8 cellular contexts compared by ENCODE assay signal in the genomic region with DNA sequence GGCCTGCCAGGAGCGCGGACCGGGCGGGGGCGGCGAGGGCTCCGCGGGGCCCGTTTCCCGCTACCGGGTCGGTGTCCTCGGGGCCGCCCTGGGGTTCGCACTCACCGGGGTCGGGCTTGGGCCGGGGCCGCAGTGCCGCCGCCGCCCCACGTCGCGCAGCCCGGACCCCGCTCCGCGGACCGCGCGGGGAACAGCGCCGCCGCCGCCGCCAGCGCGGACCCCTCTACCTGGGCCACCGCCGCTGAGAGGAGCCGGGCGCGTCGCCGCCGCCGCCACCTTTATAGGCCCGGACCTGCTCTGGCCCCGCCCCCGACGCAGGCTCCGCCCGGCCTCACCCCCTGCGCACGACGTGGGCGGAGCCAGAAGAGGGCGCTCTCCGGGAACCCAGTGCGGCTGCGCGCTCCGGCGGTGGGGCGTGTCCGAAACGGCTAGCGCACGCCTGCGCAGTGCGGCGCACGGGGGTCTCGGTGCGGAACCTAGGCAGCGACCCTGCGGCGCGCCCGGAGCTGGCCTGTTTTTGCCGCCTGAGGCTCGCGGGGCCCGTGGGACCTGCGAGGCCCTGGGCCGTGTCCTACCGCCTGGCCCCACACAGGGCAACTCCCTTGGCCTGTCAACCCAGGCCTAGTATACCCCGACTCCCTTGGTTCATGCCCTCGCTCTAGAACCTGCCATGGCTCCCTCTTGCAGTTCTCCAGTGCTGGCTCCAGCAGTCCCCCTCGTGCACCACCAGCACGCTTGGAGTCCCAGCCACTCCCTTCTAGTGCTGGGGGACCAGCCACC. TPM values are rescaled to one million over a fixed set of nuclear protein-coding genes. Genes with fewer than 3 reads are reported as not detected.
DNase-seq lines count a peak whose midpoint lies in the region; ATAC-seq and TF ChIP-seq lines count a peak whose summit lies in the region.

A gene (minus strand): TSS at position 254 of the 780 bp plus-strand sequence. CDS start 393 bp downstream, outside the sequence.

- no peaks in the 10 kb centered on the region for H3K9me3 ChIP-seq in HUES64 (ENCODE audit: insufficient read depth, low read depth, low read length)
- no peaks in the 10 kb centered on the region for H3K9me3 ChIP-seq in muscle layer of colon (ENCODE audit: low read length)

- TF ChIP-seq POLR2A in erythroblast (IDR thresholded peaks at IDR 0.05; ENCODE audit: low read length): peak; percentile 99

- H3K9ac ChIP-seq in HUES64 (ENCODE audit: low read depth, low read length) (peak within 1 kb of the TSS; percentile 80), muscle layer of colon (ENCODE audit: low read length) (peak within 1 kb of the TSS; percentile 91)

- H3K27ac ChIP-seq in HUES64 (ENCODE audit: low read depth, low read length) (0 out of 2 replicates have a peak within 1 kb of the TSS, but pooled peaks have one; percentile 5), muscle layer of colon (ENCODE audit: low read depth, low read length) (peak within 1 kb of the TSS; percentile 84)

- peaks cover 7% of the 10 kb centered on the region; the same call in 1 of the 2 replicates for H3K36me3 ChIP-seq in HUES64 (ENCODE audit: insufficient read depth, low read length)
- peaks cover 11% of the 10 kb centered on the region for H3K36me3 ChIP-seq in muscle layer of colon (ENCODE audit: insufficient read depth, low read length)

- H3K4me1 ChIP-seq in HUES64 (ENCODE audit: insufficient read depth, low read length): no peaks in the 10 kb centered on the region
- H3K4me1 ChIP-seq in muscle layer of colon (ENCODE audit: insufficient read depth, low read length): peaks cover 54% of the 10 kb centered on the region

- 2% methylated on average over 92 of the region's 92 CpGs for WGBS in HUES64

- no peaks in the 10 kb centered on the region for H3K27me3 ChIP-seq in HUES64 (ENCODE audit: insufficient read depth, low read length)
- H3K27me3 ChIP-seq in muscle layer of colon (ENCODE audit: control insufficient read depth in 1 of 2, insufficient read depth in 2 of 2, low read length in 2 of 2): no peaks in the 10 kb centered on the region

- peak; percentile 40 for ATAC-seq in GM21367 (IDR thresholded peaks at IDR 0.05; ENCODE audit: unreplicated experiment)

- peak within 1 kb of the TSS; percentile 94 for H3K4me3 ChIP-seq in HUES64 (ENCODE audit: low read length)
- H3K4me3 ChIP-seq in muscle layer of colon (ENCODE audit: low read depth in 1 of 2, low read length in 2 of 2): peak within 1 kb of the TSS; percentile 66 to 86

- peak; percentile 99 for DNase-seq in D341Med (ENCODE audit: low spot score)
- peak; percentile 8 for DNase-seq in OCI-M2 (lab: John Stamatoyannopoulos, UW; ENCODE audit: unreplicated experiment)
- peak; percentile 97 for DNase-seq in activated T-cell treated with anti-CD3 and anti-CD28 coated beads, Interleukin-2, amount 50 U/mL, for 1 hour
- peak; percentile 91 to 97 for DNase-seq in erythroblast (lab: John Stamatoyannopoulos, UW)
- DNase-seq in stimulated activated CD8-positive, alpha-beta memory T cell treated with anti-CD3 and anti-CD28 coated beads, Interleukin-7, amount 100 ng/mL, for 24 hours (ENCODE audit: low read depth): peak; percentile 88

RNA-seq across cellular contexts. Expression of the gene that starts here (rescaled TPM):
- 70.9 TPM for polyA plus RNA-seq in HUES64 (2013, experiment 1 of 2)
- 75.5 TPM for polyA plus RNA-seq in HUES64 (2013, experiment 2 of 2)

Comparison
In these comparisons a context has a peak if more than half of its experiments do, and no peak if none do; other contexts are left out.
1. Peak in every context shown above with its lines: DNase-seq, ATAC-seq, H3K4me3 ChIP-seq and H3K27ac ChIP-seq.
2. DNase-seq: peak in every context shown above with its lines; median percentile 99 in D341Med; 97 in activated T-cell treated with anti-CD3 and anti-CD28 coated beads, Interleukin-2, amount 50 U/mL, for 1 hour; 94 in erythroblast; 88 in stimulated activated CD8-positive, alpha-beta memory T cell treated with anti-CD3 and anti-CD28 coated beads, Interleukin-7, amount 100 ng/mL, for 24 hours; 8 in OCI-M2.